In genomic region chr12:72017054-72017651, GRCh38 we compare ENCODE assay signal across 8 cellular contexts.
DNase-seq lines count a peak whose midpoint lies in the region; ATAC-seq and TF ChIP-seq lines count a peak whose summit lies in the region.

No MANE protein-coding gene starts in this region.

- intact Hi-C loops in lower leg skin (cut with DNase I; ENCODE audit: low total_unique reads): no loop called here

- TF ChIP-seq CTCF in coronary artery (IDR thresholded peaks at IDR 0.05) (peak; percentile 63), lower leg skin (IDR thresholded peaks at IDR 0.05) (no peak)

- H3K4me3 ChIP-seq in coronary artery (no peak overlapping the region), lower leg skin (ENCODE audit: low read depth, poor library complexity, severe bottlenecking) (no peak overlapping the region)

- TF ChIP-seq POLR2A in lower leg skin (IDR thresholded peaks at IDR 0.05): no peak

- WGBS in lower leg skin, 2 donors: 1 to 2% methylated on average over 6 of the region's 6 CpGs

- H3K27ac ChIP-seq in coronary artery: no peak overlapping the region

- peak; percentile 96 for ATAC-seq in GM19452 (IDR thresholded peaks at IDR 0.05; ENCODE audit: unreplicated experiment)
- peak; percentile 98 for ATAC-seq in HG03469 (IDR thresholded peaks at IDR 0.05; ENCODE audit: unreplicated experiment)

- peak; percentile 80 for DNase-seq in COLO668 (lab: John Stamatoyannopoulos, UW; ENCODE audit: unreplicated experiment)
- peak; percentile 66 to 82 for DNase-seq in NCI-H524 (lab: John Stamatoyannopoulos, UW)
- peak; percentile 74 for DNase-seq in activated CD4-positive, alpha-beta T cell treated with anti-CD3 and anti-CD28 coated beads for 48 hours
- DNase-seq in coronary artery (ENCODE audit: low spot score): peak; percentile 74
- DNase-seq in lower leg skin (ENCODE audit: low spot score in 2 of 2): peak; percentile 40 to 87
- peak; percentile 10 for DNase-seq in stimulated activated CD8-positive, alpha-beta memory T cell treated with anti-CD3 and anti-CD28 coated beads, Interleukin-12 subunit alpha, Interleukin-12 subunit beta, amount 100 ng/mL, for 4 hours (ENCODE audit: low read depth)

Comparison
In these comparisons a context has a peak if more than half of its experiments do, and no peak if none do; other contexts are left out.
1. DNase-seq: peak in every context shown above with its lines; median percentile 80 in COLO668; 74 in NCI-H524; 74 in activated CD4-positive, alpha-beta T cell treated with anti-CD3 and anti-CD28 coated beads for 48 hours; 74 in coronary artery; 64 in lower leg skin; 10 in stimulated activated CD8-positive, alpha-beta memory T cell treated with anti-CD3 and anti-CD28 coated beads, Interleukin-12 subunit alpha, Interleukin-12 subunit beta, amount 100 ng/mL, for 4 hours.